Comparison of ENCODE assay signal across 27 cellular contexts in the genomic region with DNA sequence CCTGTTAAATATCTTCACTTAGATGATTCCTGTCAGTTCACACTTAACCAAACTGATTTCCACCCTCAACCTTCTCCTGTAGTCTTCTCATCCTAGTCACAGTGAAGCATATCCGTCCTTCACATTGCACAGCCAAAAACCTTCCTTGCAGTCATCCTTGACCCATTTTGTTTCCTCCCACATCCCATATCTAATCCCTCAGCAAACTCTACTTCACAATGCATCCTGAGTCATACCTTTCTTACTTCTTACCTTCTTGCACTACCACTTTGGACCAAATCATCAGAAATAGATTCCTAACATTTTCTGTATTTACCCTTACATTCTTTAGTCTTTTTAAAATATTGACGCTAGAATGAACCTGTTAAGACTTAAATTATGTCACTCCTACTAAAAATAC.
"Had no signal": no experiment of that assay in that cellular context is flagged by ENCODE, and none has a peak within 500 bp of the region (broad histone marks: within the 10 kb centered on the region; RNA-seq: fewer than 3 reads in every experiment).

No MANE protein-coding gene starts in this region.

- H3K9me3 ChIP-seq: colonic mucosa, esophagus squamous epithelium, heart right ventricle, left lung, lower lobe of right lung, neutrophil, thoracic aorta, uterus had no signal

- H3K4me3 Mint-ChIP-seq: effector memory CD8-positive, alpha-beta T cell; nephron; type B pancreatic cell had no signal

- H3K27ac Mint-ChIP-seq: effector memory CD8-positive, alpha-beta T cell; nephron; type B pancreatic cell had no signal

- H3K27me3 Mint-ChIP-seq: effector memory CD8-positive, alpha-beta T cell; type B pancreatic cell had no signal

- H3K27ac ChIP-seq: colonic mucosa, esophagus squamous epithelium, heart right ventricle, left lung, lower lobe of right lung, neutrophil, skin epidermis, thoracic aorta, uterus had no signal

- ATAC-seq: activated CD4-positive, CD25-positive, alpha-beta regulatory T cell treated with anti-CD3 and anti-CD28 coated beads, Interleukin-2, amount 50 U/mL, for 24 hours; effector memory CD8-positive, alpha-beta T cell; heart right ventricle; left lung; lower lobe of right lung; sciatic nerve; stimulated activated naive CD8-positive, alpha-beta T cell treated with anti-CD3 and anti-CD28 coated beads, Interleukin-15, Interleukin-2, amounts not matched to agents 100 U/mL and 50 U/mL, for 24 hours had no signal

- DNase-seq: activated CD4-positive, alpha-beta T cell treated with anti-CD3 and anti-CD28 coated beads for 48 hours; activated CD4-positive, alpha-beta T cell treated with anti-CD3 and anti-CD28 coated beads, Interleukin-2, amount 50 U/mL, for 48 hours; activated CD8-positive, alpha-beta memory T cell treated with anti-CD3 and anti-CD28 coated beads for 24 hours; activated effector memory CD4-positive, alpha-beta T cell treated with Interleukin-2 at 50 U/mL for 16 hours; activated naive CD4-positive, alpha-beta T cell treated with Interleukin-2 at 50 U/mL for 16 hours; anterior cingulate cortex; cerebellar nuclear complex; colonic mucosa; effector memory CD8-positive, alpha-beta T cell; esophagus squamous epithelium; foreskin melanocyte; heart right ventricle; left lung; lower lobe of right lung; mesenchymal stem cell; stimulated activated CD4-positive, alpha-beta T cell treated with anti-CD3 and anti-CD28 coated beads, Interleukin-12 subunit alpha, Interleukin-12 subunit beta, amount 100 ng/mL, for 4 hours; stimulated activated CD4-positive, alpha-beta T cell treated with anti-CD3 and anti-CD28 coated beads, Interleukin-4, amount 100 ng/mL, for 1 hour; stimulated activated naive CD8-positive, alpha-beta T cell treated with anti-CD3 and anti-CD28 coated beads, Interleukin-15, Interleukin-2, amounts not matched to agents 100 U/mL and 50 U/mL, for 24 hours; T-helper 1 cell; uterus had no signal

- H3K27me3 ChIP-seq: colonic mucosa, esophagus squamous epithelium, heart right ventricle, left lung, neutrophil, uterus had no signal

- H3K9me3 Mint-ChIP-seq: effector memory CD8-positive, alpha-beta T cell; nephron; type B pancreatic cell had no signal

- H3K4me3 ChIP-seq: colonic mucosa, esophagus squamous epithelium, heart right ventricle, left lung, lower lobe of right lung, skin epidermis, thoracic aorta, uterus had no signal

- H3K4me1 ChIP-seq: colonic mucosa, left lung, uterus had no signal
